ENCODE assay signal across 2 cellular contexts in the genomic region with DNA sequence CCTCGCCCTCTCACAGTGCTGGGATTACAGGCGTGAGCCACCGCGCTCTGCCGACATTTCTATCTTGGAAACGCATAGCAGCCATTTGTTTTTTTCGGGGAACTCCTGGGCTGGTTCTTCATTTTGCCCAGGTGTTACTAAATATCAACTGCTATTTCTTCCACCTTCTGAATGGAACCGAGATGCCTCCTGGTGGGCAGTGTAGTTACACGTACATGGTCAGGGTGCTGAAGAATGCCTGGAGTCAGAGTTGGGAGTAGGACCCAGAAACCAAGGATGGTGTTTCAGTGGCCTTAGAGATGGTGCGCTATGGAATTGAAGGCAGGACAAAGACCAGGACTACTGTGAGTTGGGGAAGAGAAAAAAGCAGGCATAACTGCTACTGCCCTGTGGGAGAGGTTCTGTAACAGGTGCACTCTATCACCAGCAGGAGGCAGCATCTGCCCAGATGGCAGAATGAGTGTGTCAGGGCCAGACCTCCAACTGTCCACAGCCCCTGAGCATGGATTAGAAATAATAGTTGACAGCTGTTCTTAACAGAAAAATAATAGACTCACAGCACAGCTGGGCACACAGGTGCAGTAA.
TF ChIP-seq lines count a peak whose summit lies in the region.

No MANE protein-coding gene starts in this region.

TF ChIP-seq in HEK293, 187 proteins besides CTCF, POLR2A, EP300 and RAD21 (continued from another document):
- TF ChIP-seq ZIC2 (tag by site-specific recombination; IDR thresholded peaks at IDR 0.05) (no peak), ZNF433 (tag by site-specific recombination; IDR thresholded peaks at IDR 0.05; ENCODE audit: low read depth) (no peak), GLIS1 (tag by site-specific recombination; IDR thresholded peaks at IDR 0.05) (no peak), ZNF223 (tag by site-specific recombination; IDR thresholded peaks at IDR 0.05) (no peak), SCRT2 (tag by site-specific recombination; IDR thresholded peaks at IDR 0.05) (peak; percentile 30; the same call in 1 of the 2 replicates), ZNF184 (tag by site-specific recombination; IDR thresholded peaks at IDR 0.05) (no peak), KLF10 (tag by site-specific recombination; IDR thresholded peaks at IDR 0.05) (no peak), RBAK (tag by site-specific recombination; IDR thresholded peaks at IDR 0.05) (no peak), ZNF555 (tag by site-specific recombination; conservative IDR thresholded peaks at IDR 0.05) (no peak), ZNF654 (tag by site-specific recombination; IDR thresholded peaks at IDR 0.05; ENCODE audit: low read depth) (peak; percentile 66), ZEB2 (tag by site-specific recombination; IDR thresholded peaks at IDR 0.05) (no peak), ZNF664 (tag by site-specific recombination; IDR thresholded peaks at IDR 0.05) (no peak)
- TF ChIP-seq, protein P1, sequence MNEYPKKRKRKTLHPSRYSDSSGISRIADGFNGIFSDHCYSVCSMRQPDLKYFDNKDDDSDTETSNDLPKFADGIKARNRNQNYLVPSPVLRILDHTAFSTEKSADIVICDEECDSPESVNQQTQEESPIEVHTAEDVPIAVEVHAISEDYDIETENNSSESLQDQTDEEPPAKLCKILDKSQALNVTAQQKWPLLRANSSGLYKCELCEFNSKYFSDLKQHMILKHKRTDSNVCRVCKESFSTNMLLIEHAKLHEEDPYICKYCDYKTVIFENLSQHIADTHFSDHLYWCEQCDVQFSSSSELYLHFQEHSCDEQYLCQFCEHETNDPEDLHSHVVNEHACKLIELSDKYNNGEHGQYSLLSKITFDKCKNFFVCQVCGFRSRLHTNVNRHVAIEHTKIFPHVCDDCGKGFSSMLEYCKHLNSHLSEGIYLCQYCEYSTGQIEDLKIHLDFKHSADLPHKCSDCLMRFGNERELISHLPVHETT (tag by site-specific recombination; IDR thresholded peaks at IDR 0.05) = no peak

TF ChIP-seq in liver, 16 proteins besides CTCF, POLR2A, EP300 and RAD21 (continued from another document):
- TF ChIP-seq, protein P2, sequence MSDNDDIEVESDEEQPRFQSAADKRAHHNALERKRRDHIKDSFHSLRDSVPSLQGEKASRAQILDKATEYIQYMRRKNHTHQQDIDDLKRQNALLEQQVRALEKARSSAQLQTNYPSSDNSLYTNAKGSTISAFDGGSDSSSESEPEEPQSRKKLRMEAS (IDR thresholded peaks at IDR 0.05) = no peak
- TF ChIP-seq YY1 (IDR thresholded peaks at IDR 0.05) (no peak), FOXA2 (IDR thresholded peaks at IDR 0.05) (no peak), GABPA (IDR thresholded peaks at IDR 0.05 in 1 of 2, conservative IDR thresholded peaks at IDR 0.05 in 1 of 2) (no peak), HNF4A (conservative IDR thresholded peaks at IDR 0.05) (no peak), SP1 (IDR thresholded peaks at IDR 0.05) (no peak)
- TF ChIP-seq, protein P3, sequence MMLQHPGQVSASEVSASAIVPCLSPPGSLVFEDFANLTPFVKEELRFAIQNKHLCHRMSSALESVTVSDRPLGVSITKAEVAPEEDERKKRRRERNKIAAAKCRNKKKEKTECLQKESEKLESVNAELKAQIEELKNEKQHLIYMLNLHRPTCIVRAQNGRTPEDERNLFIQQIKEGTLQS (IDR thresholded peaks at IDR 0.05) = no peak
TF ChIP-seq in liver: peak in this region for 0.
